Comparison of ENCODE assay signal across 8 cellular contexts in genomic region chr22:36286096-36286957, GRCh38.
DNase-seq lines count a peak whose midpoint lies in the region; ATAC-seq and TF ChIP-seq lines count a peak whose summit lies in the region.

No MANE protein-coding gene starts in this region.

- TF ChIP-seq CTCF in GM10266 (IDR thresholded peaks at IDR 0.05; ENCODE audit: control insufficient read depth, insufficient read depth, low read depth, missing control alignments) (peak; percentile 87), NB4 (IDR thresholded peaks at IDR 0.05; ENCODE audit: low read depth, low read length) (peak; percentile 92)

- DNase-seq in GM10266 (ENCODE audit: extremely low spot score): peak; percentile 86
- DNase-seq in NB4 (ENCODE audit: low read depth): peak; percentile 74
- peak; percentile 61 for DNase-seq in T-helper 9 cell
- peak; percentile 86 for DNase-seq in astrocyte of the hippocampus (ENCODE audit: low read depth, low spot score)
- peak in 49 of 51 donors; percentile 8 to 84 (median 51) for DNase-seq in hypothalamus (lab: John Stamatoyannopoulos, UW)
- peak; percentile 36 for DNase-seq in skeletal muscle cell (ENCODE audit: low read depth)
- no peak for DNase-seq in cortex of kidney (lab: John Stamatoyannopoulos, UW)

- ATAC-seq in HG03095 (IDR thresholded peaks at IDR 0.05; ENCODE audit: unreplicated experiment): no peak

- no peak for TF ChIP-seq POLR2A in NB4 (IDR thresholded peaks at IDR 0.05; ENCODE audit: extremely low read depth, insufficient read length)

- no peak overlapping the region for H3K4me3 ChIP-seq in NB4 (ENCODE audit: low read depth, low read length)
- H3K4me3 ChIP-seq in skeletal muscle cell (ENCODE audit: low read depth, low read length): no peak overlapping the region
